Comparison of ENCODE assay signal across 18 cellular contexts in the genomic region with DNA sequence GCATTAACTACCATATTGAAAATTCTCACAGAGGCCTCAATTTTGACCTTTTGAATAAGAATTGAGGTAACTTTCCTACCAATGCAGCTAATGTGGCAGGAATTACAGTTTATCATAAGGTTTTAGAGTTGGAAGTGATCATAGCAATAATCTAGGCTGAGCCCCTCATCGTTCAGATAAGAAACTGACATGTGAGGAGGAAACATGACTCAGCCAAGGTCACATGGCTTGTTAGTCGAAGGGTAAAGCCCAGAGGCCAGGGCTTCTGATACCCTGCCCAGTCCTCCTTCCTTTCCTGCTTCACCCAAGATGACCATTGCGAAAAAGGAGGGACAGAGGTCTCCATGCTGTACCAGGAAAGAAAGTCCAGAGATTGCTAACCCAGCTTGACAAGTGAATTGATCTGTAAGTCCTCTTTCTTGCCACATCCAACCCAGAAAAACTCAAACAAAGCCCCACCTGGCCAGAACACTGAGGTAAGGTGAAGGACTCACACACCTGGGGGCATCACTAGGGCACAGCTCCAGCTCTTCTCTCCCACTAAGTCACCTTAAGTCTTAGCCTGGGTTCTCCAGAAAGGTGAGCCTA.
A peak's percentile ranks its signal among the peaks of the same experiment; 100 is the strongest.
DNase-seq lines count a peak whose midpoint lies in the region; TF ChIP-seq lines count a peak whose summit lies in the region.
"Had no signal": no experiment of that assay in that cellular context is flagged by ENCODE, and none has a peak within 500 bp of the region (broad histone marks: within the 10 kb centered on the region; RNA-seq: fewer than 3 reads in every experiment).

No MANE protein-coding gene starts in this region.

- no peaks in the 10 kb centered on the region for H3K36me3 ChIP-seq in MG63
- H3K36me3 ChIP-seq: BLaER1 had no signal

- DNase-seq in EH (ENCODE audit: low read depth) (peak; percentile 32), MG63 (peak; percentile 35), choroid plexus epithelial cell (ENCODE audit: low read depth) (peak; percentile 28), mesothelial cell of epicardium (ENCODE audit: low spot score in 2 of 2, unreplicated experiment in 2 of 2) (no peak), cerebellum (ENCODE audit: low spot score) (no peak), NK-92 (lab: John Stamatoyannopoulos, UW; ENCODE audit: unreplicated experiment) (no peak), anterior cingulate cortex (lab: John Stamatoyannopoulos, UW) (no peak)
- DNase-seq: CD8-positive, alpha-beta T cell; DND-41; IMR-90; MV-4-11; NCI-H1417 treated with DMSO at 0.1 percent for 48 hours; NCI-H1930; NCI-H446 treated with DMSO at 0.1 percent for 48 hours; NCI-H748 treated with DMSO at 0.1 percent for 48 hours; PC-3; T-cell had no signal

- no peaks in the 10 kb centered on the region for H3K27me3 Mint-ChIP-seq in mesothelial cell of epicardium (ENCODE audit: low read depth)

- H3K27me3 ChIP-seq in MG63: no peaks in the 10 kb centered on the region
- H3K27me3 ChIP-seq: BLaER1 had no signal

- peaks cover 48% of the 10 kb centered on the region for H3K4me1 Mint-ChIP-seq in mesothelial cell of epicardium
- H3K4me1 Mint-ChIP-seq: T-cell had no signal

- no peaks in the 10 kb centered on the region for H3K36me3 Mint-ChIP-seq in mesothelial cell of epicardium
- H3K36me3 Mint-ChIP-seq: CD8-positive, alpha-beta T cell; T-cell had no signal

- peaks cover 3% of the 10 kb centered on the region for H3K9me3 Mint-ChIP-seq in mesothelial cell of epicardium
- H3K9me3 Mint-ChIP-seq: CD8-positive, alpha-beta T cell; T-cell had no signal

- H3K4me3 Mint-ChIP-seq in mesothelial cell of epicardium: no peak overlapping the region
- H3K4me3 Mint-ChIP-seq: CD8-positive, alpha-beta T cell; T-cell had no signal

- H3K27ac Mint-ChIP-seq in mesothelial cell of epicardium: peak overlapping the region; percentile 92
- H3K27ac Mint-ChIP-seq: CD8-positive, alpha-beta T cell; T-cell had no signal

- H3K4me3 ChIP-seq in MG63 (no peak overlapping the region), choroid plexus epithelial cell (ENCODE audit: low read depth, low read length) (no peak overlapping the region)
- H3K4me3 ChIP-seq: BLaER1 had no signal

- TF ChIP-seq CTCF in choroid plexus epithelial cell (conservative IDR thresholded peaks at IDR 0.05; ENCODE audit: low read depth, low read length) (no peak), mesothelial cell of epicardium (IDR thresholded peaks at IDR 0.05; ENCODE audit: unreplicated experiment) (no peak)

- no peaks in the 10 kb centered on the region for H3K9me3 ChIP-seq in MG63
- H3K9me3 ChIP-seq: BLaER1 had no signal

Comparison
In these comparisons a context has a peak if more than half of its experiments do, and no peak if none do; other contexts are left out.
1. DNase-seq: peak in EH (single experiment), MG63 (single experiment) and choroid plexus epithelial cell (single experiment); none in mesothelial cell of epicardium (0 of 2), cerebellum (single experiment), NK-92 (single experiment) and anterior cingulate cortex (0 of 58).